Comparison of ENCODE assay signal across 2 cellular contexts in the genomic region with DNA sequence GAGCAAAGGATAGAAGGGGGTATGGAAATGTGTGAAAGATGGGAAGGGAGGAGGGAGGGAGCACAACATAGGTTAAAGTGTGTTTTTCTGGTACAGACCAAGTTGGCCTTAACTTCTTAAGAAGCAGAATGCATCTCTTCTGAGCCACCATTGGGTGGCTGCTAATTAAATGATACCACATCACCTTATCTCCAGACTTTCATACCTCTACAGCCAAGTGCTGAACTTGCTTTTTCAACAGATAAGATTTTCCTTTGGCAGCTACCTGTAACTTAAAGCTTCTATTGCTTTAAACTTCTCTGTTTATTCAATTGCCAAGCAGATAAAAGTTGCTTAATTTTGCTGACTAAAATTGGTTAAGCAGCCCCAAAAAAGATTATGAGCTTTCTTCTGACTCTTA.
TF ChIP-seq lines count a peak whose summit lies in the region.

No MANE protein-coding gene starts in this region.

TF ChIP-seq in GM23338, 12 proteins besides CTCF, POLR2A, EP300 and RAD21 (continued from another document):
- TF ChIP-seq NANOG (IDR thresholded peaks at IDR 0.05; ENCODE audit: borderline replicate concordance) (no peak), EZH2phosphoT487 (IDR thresholded peaks at IDR 0.05; ENCODE audit: unreplicated experiment) (no peak), JUNB (IDR thresholded peaks at IDR 0.05; ENCODE audit: unreplicated experiment) (no peak), POLR2AphosphoS5 (IDR thresholded peaks at IDR 0.05; ENCODE audit: low read depth) (no peak), CREB1 (CRISPR knock-in tag; IDR thresholded peaks at IDR 0.05; ENCODE audit: low read depth) (no peak), ZNF114 (CRISPR knock-in tag; IDR thresholded peaks at IDR 0.05) (no peak), ETS1 (IDR thresholded peaks at IDR 0.05) (no peak), EZH2 (IDR thresholded peaks at IDR 0.05; ENCODE audit: low read depth, unreplicated experiment) (no peak), REST (IDR thresholded peaks at IDR 0.05; ENCODE audit: unreplicated experiment) (no peak)
- TF ChIP-seq, protein P1, sequence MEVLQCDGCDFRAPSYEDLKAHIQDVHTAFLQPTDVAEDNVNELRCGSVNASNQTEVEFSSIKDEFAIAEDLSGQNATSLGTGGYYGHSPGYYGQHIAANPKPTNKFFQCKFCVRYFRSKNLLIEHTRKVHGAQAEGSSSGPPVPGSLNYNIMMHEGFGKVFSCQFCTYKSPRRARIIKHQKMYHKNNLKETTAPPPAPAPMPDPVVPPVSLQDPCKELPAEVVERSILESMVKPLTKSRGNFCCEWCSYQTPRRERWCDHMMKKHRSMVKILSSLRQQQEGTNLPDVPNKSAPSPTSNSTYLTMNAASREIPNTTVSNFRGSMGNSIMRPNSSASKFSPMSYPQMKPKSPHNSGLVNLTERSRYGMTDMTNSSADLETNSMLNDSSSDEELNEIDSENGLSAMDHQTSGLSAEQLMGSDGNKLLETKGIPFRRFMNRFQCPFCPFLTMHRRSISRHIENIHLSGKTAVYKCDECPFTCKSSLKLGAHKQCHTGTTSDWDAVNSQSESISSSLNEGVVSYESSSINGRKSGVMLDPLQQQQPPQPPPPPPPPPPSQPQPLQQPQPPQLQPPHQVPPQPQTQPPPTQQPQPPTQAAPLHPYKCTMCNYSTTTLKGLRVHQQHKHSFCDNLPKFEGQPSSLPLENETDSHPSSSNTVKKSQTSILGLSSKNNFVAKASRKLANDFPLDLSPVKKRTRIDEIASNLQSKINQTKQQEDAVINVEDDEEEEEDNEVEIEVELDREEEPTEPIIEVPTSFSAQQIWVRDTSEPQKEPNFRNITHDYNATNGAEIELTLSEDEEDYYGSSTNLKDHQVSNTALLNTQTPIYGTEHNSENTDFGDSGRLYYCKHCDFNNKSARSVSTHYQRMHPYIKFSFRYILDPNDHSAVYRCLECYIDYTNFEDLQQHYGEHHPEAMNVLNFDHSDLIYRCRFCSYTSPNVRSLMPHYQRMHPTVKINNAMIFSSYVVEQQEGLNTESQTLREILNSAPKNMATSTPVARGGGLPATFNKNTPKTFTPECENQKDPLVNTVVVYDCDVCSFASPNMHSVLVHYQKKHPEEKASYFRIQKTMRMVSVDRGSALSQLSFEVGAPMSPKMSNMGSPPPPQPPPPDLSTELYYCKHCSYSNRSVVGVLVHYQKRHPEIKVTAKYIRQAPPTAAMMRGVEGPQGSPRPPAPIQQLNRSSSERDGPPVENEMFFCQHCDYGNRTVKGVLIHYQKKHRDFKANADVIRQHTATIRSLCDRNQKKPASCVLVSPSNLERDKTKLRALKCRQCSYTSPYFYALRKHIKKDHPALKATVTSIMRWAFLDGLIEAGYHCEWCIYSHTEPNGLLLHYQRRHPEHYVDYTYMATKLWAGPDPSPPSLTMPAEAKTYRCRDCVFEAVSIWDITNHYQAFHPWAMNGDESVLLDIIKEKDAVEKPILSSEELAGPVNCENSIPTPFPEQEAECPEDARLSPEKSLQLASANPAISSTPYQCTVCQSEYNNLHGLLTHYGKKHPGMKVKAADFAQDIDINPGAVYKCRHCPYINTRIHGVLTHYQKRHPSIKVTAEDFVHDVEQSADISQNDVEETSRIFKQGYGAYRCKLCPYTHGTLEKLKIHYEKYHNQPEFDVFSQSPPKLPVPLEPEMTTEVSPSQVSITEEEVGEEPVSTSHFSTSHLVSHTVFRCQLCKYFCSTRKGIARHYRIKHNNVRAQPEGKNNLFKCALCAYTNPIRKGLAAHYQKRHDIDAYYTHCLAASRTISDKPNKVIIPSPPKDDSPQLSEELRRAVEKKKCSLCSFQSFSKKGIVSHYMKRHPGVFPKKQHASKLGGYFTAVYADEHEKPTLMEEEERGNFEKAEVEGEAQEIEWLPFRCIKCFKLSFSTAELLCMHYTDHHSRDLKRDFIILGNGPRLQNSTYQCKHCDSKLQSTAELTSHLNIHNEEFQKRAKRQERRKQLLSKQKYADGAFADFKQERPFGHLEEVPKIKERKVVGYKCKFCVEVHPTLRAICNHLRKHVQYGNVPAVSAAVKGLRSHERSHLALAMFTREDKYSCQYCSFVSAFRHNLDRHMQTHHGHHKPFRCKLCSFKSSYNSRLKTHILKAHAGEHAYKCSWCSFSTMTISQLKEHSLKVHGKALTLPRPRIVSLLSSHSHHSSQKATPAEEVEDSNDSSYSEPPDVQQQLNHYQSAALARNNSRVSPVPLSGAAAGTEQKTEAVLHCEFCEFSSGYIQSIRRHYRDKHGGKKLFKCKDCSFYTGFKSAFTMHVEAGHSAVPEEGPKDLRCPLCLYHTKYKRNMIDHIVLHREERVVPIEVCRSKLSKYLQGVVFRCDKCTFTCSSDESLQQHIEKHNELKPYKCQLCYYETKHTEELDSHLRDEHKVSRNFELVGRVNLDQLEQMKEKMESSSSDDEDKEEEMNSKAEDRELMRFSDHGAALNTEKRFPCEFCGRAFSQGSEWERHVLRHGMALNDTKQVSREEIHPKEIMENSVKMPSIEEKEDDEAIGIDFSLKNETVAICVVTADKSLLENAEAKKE (CRISPR knock-in tag; IDR thresholded peaks at IDR 0.05), result no peak

TF ChIP-seq in H1, 55 proteins besides CTCF, POLR2A, EP300 and RAD21 (continued from another document):
- TF ChIP-seq GTF2F1 (IDR thresholded peaks at IDR 0.05; ENCODE audit: borderline replicate concordance, low read depth, low read length) (no peak), TEAD4 (IDR thresholded peaks at IDR 0.05; ENCODE audit: low read depth, low read length) (no peak)
